8 cellular contexts compared by ENCODE assay signal in the genomic region with DNA sequence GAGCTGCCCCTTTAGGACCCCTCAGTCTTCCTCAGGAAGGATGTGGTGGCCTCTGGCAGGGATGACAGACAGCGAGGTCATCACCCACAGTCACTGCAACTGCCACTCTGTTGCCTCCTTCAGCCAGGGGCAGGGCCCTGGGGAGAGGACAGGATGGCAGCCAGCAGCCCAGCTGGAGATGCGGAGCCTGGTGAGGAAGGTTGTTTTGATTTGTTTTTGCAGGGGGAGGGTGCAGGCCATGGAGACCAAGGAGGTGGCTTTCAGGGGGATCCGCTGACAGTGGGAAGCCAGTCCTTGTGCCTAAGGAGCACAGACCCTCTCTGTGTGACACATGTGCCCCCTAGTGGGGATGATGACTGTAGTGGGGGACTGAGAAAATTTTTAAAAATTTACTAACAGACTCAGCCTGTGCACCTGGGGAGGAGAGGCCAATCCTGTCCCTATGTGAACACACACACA. TPM values are rescaled to one million over a fixed set of nuclear protein-coding genes. Genes with fewer than 3 reads are reported as not detected.
DNase-seq lines count a peak whose midpoint lies in the region; ATAC-seq, FAIRE-seq and TF ChIP-seq lines count a peak whose summit lies in the region.

No MANE protein-coding gene starts in this region.

- no CpG with 5 or more reads among the region's 3 CpGs for WGBS in H9 (ENCODE audit: extremely low coverage, insufficient read length, low lambda C conversion rate)
- WGBS in pancreas, 2 donors, result 41 to 47% methylated on average over 3 of the region's 3 CpGs

- H3K4me1 ChIP-seq in H9 (ENCODE audit: insufficient read depth, low read length), result no peaks in the 10 kb centered on the region; the same call in 1 of the 2 replicates
- H3K4me1 ChIP-seq in Panc1 (ENCODE audit: control insufficient read depth, insufficient read depth, low read length), result peaks cover 32% of the 10 kb centered on the region
- H3K4me1 ChIP-seq in pancreas, result peaks cover 19 to 36% (median 33%) of the 10 kb centered on the region in 3 donors

- POLR2A ChIA-PET in Panc1 (lab: Charles Lee), result interaction anchor here (0.6 kb wide), 1 partner anchor 181 kb away, joined by 4 read pairs; no protein-coding TSS in a partner anchor

- no peak overlapping the region for H4K8ac ChIP-seq in H9 (replicated peaks; ENCODE audit: insufficient read length, low read depth, low read length)

- intact Hi-C loops in CD14-positive monocyte (cut with micrococcal nuclease) (no loop called here), Panc1 (cut with micrococcal nuclease; ENCODE audit: unreplicated experiment) (loop anchor here (1.0 kb wide), 1 partner anchor 24 kb away; no protein-coding TSS in a partner anchor), pancreas (cut with DNase I) (no loop called here)

- ATAC-seq in Panc1 (peak; percentile 86), pancreas (peak; percentile 27 to 72 (median 62)), HG03469 (IDR thresholded peaks at IDR 0.05; ENCODE audit: unreplicated experiment) (no peak)

- no peak overlapping the region for H3T11ph ChIP-seq in H9 (ENCODE audit: low read length)

- H3K14ac ChIP-seq in H9 (ENCODE audit: insufficient read depth, low read length), result no peak overlapping the region

- no peak overlapping the region for H2BK15ac ChIP-seq in H9 (ENCODE audit: low read depth, low read length)

- H3K36me3 Mint-ChIP-seq in CD14-positive monocyte (no peaks in the 10 kb centered on the region), H9 (ENCODE audit: insufficient read depth in 1 of 3, low read depth in 3 of 3) (no peaks in the 10 kb centered on the region; a peak in 1 of 7 replicates)

- H3K23me2 ChIP-seq in H9 (ENCODE audit: insufficient read length, low read depth, low read length, poor library complexity, severe bottlenecking), result no peaks in the 10 kb centered on the region

- H3K4me1 Mint-ChIP-seq in CD14-positive monocyte (peaks cover 24% of the 10 kb centered on the region), H9 (peaks cover 20 to 26% of the 10 kb centered on the region in 2 experiments)

- H2BK20ac ChIP-seq in H9 (ENCODE audit: low read depth, low read length, poor library complexity, severe bottlenecking), result no peak overlapping the region

- H3K27ac ChIP-seq in H9 (ENCODE audit: insufficient read length, low read depth, low read length), result no peak overlapping the region
- peak overlapping the region; percentile 36; the same call in 1 of the 2 replicates for H3K27ac ChIP-seq in Panc1 (ENCODE audit: low read length)
- peak overlapping the region; percentile 31 to 62 (median 52) for H3K27ac ChIP-seq in pancreas

- in situ Hi-C loops in Panc1 (cut with HindIII; ENCODE audit: low pct_unique_long_range_greater_than_20kb, low sequenced_read_pairs), result no loop called here

- no peaks in the 10 kb centered on the region for H3K79me2 ChIP-seq in H9 (ENCODE audit: insufficient read depth, low read length)

- H3K4me3 ChIP-seq in Panc1 (ENCODE audit: low read depth in 2 of 2, low read length in 2 of 2) (no peak overlapping the region), pancreas (no peak overlapping the region)

- no peak overlapping the region for H3K4me2 ChIP-seq in H9 (ENCODE audit: insufficient read depth, insufficient read length, low read length)

- H3K56ac ChIP-seq in H9 (ENCODE audit: insufficient read length, low read depth, low read length), result no peak overlapping the region

- H3K27me3 ChIP-seq in H9 (ENCODE audit: insufficient read depth, low read length) (no peaks in the 10 kb centered on the region), Panc1 (ENCODE audit: control insufficient read depth, insufficient read depth, low read length) (no peaks in the 10 kb centered on the region), pancreas (no peaks in the 10 kb centered on the region)

- no peak overlapping the region for H3K9ac ChIP-seq in H9 (ENCODE audit: extremely low read depth, insufficient read length, low read length)

- H2BK5ac ChIP-seq in H9 (ENCODE audit: insufficient read length, low read length), result no peak overlapping the region

- TF ChIP-seq CTCF in CD14-positive monocyte (IDR thresholded peaks at IDR 0.05) (peak; percentile 51), H9 (conservative IDR thresholded peaks at IDR 0.05) (peak; percentile 77), Panc1 (IDR thresholded peaks at IDR 0.05) (peak; percentile 92), pancreas (IDR thresholded peaks at IDR 0.05) (peak in 2 of 4 donors; percentile 22 to 38)

- H3K4me3 Mint-ChIP-seq in CD14-positive monocyte (no peak overlapping the region), H9 (no peak overlapping the region)

- H3K9me3 ChIP-seq in H9 (ENCODE audit: control insufficient read depth, low read depth, low read length) (no peaks in the 10 kb centered on the region), Panc1 (ENCODE audit: control insufficient read depth, insufficient read depth, low read depth, low read length) (no peaks in the 10 kb centered on the region), pancreas (no peaks in the 10 kb centered on the region)

- H3K18ac ChIP-seq in H9 (ENCODE audit: insufficient read length, low read depth, low read length), result no peak overlapping the region

- BruUV-seq in Panc1 (replicated peaks; lab: Mats Ljungman, UMichigan), result no TSS peak

- H4K91ac ChIP-seq in H9 (ENCODE audit: insufficient read length, low read depth, low read length), result no peak overlapping the region

- H3K23ac ChIP-seq in H9 (ENCODE audit: insufficient read length, low read depth, low read length), result no peak overlapping the region

- H3K79me1 ChIP-seq in H9 (ENCODE audit: insufficient read depth, low read depth, low read length, poor library complexity, severe bottlenecking), result no peaks in the 10 kb centered on the region

- H3K9me3 Mint-ChIP-seq in CD14-positive monocyte (peaks cover 0 to 2% (median 0%) of the 10 kb centered on the region in 7 donors), H9 (no peaks in the 10 kb centered on the region)

- CTCF ChIA-PET in Panc1 (lab: Charles Lee), result interaction anchor here (0.6 to 2.2 kb wide), 4 partner anchors 11 to 121 kb away, joined by 5 to 11 read pairs (median 8); no protein-coding TSS in a partner anchor

- H2BK120ac ChIP-seq in H9 (ENCODE audit: low read depth, low read length, poor library complexity, severe bottlenecking), result no peak overlapping the region

- H3K36me3 ChIP-seq in Panc1 (ENCODE audit: control insufficient read depth, insufficient read depth, low read length) (no peaks in the 10 kb centered on the region), pancreas (no peaks in the 10 kb centered on the region)

- H2AFZ ChIP-seq in H9 (ENCODE audit: low read length), result no peak overlapping the region

- no peak overlapping the region for H3K27ac Mint-ChIP-seq in CD14-positive monocyte
- H3K27ac Mint-ChIP-seq in H9, result no peak overlapping the region

- H4K20me1 ChIP-seq in H9 (ENCODE audit: control insufficient read depth, insufficient read depth, insufficient read length), result no peaks in the 10 kb centered on the region

- H3K27me3 Mint-ChIP-seq in CD14-positive monocyte (ENCODE audit: low read depth in 3 of 3) (peaks cover 23 to 36% (median 26%) of the 10 kb centered on the region in 3 donors), H9 (ENCODE audit: low read depth) (peaks cover 11% of the 10 kb centered on the region)

- no peak overlapping the region for H2BK12ac ChIP-seq in H9 (ENCODE audit: insufficient read length, low read depth, low read length)

- no peak for DNase-seq in CD14-positive monocyte (ENCODE audit: low spot score)
- peak; percentile 75 for DNase-seq in H9
- DNase-seq in Panc1 (ENCODE audit: low read depth, low spot score), result no peak
- peak; percentile 37 for DNase-seq in activated naive CD4-positive, alpha-beta T cell treated with Interleukin-2 at 50 U/mL for 16 hours
- DNase-seq in germinal center (ENCODE audit: low spot score), result peak; percentile 65
- peak in 3 of 6 donors; percentile 31 to 57 (median 45) for DNase-seq in pancreas
- no peak for DNase-seq in COLO829 (ENCODE audit: low spot score)

- H4K5ac ChIP-seq in H9 (ENCODE audit: insufficient read length, low read depth, low read length), result no peak overlapping the region

- no peak for FAIRE-seq in pancreas (lab: Jason Lieb, UNC)

- no peak overlapping the region for H2AK5ac ChIP-seq in H9 (ENCODE audit: insufficient read length, low read length)

- H3K4ac ChIP-seq in H9 (ENCODE audit: low read depth, low read length), result no peak overlapping the region

RNA-seq across cellular contexts. Expression of a gene that starts 7.4 kb away (rescaled TPM):
- polyA plus RNA-seq in CD14-positive monocyte (not detected), pancreas (1 to 10 TPM; 5.2 to 7.3 TPM)
- total RNA-seq in H9 (2021) (0.42 and 0.46 TPM in 2 replicates), Panc1 (2021; ENCODE audit: unreplicated experiment) (0.54 TPM), pancreas (1 to 10 TPM in 2 of 6 donors, under 1 TPM in 4; 0.55 to 3.0 (median 0.84) TPM)
- 1.6 TPM for polyA plus RNA-seq in Panc1 (2012; ENCODE audit: insufficient read length)

RNA-seq across cellular contexts. Expression of a gene that starts 9.7 kb away (rescaled TPM):
- polyA plus RNA-seq in CD14-positive monocyte (not detected), pancreas (10 to 100 TPM in 1 of 2 donors, 1 to 10 TPM in 1; 9.8 to 10.3 TPM)
- total RNA-seq in H9 (2021) (2.4 and 2.8 TPM in 2 replicates), Panc1 (2021; ENCODE audit: unreplicated experiment) (6.0 TPM), pancreas (10 to 100 TPM in 1 of 6 donors, 1 to 10 TPM in 5; 2.6 to 15.7 (median 6.5) TPM)
- 16.3 TPM for polyA plus RNA-seq in Panc1 (2012; ENCODE audit: insufficient read length)

RNA-seq across cellular contexts. Expression of a gene that starts 38.4 kb away (rescaled TPM):
- 10 to 100 TPM in 1 of 2 donors, 1 to 10 TPM in 1; 8.3 to 11.8 TPM for polyA plus RNA-seq in CD14-positive monocyte
- 0.37 and 0.46 TPM in 2 replicates for total RNA-seq in H9 (2021)
- total RNA-seq in Panc1 (2021; ENCODE audit: unreplicated experiment), result 23.0 TPM
- polyA plus RNA-seq in Panc1 (2012; ENCODE audit: insufficient read length), result 26.2 TPM
- 10 to 100 TPM in 1 of 6 donors, 1 to 10 TPM in 5; 5.0 to 11.4 (median 5.9) TPM for total RNA-seq in pancreas
- polyA plus RNA-seq in pancreas, result 10 to 100 TPM in 1 of 2 donors, 1 to 10 TPM in 1; 8.1 to 15.0 TPM

RNA-seq across cellular contexts. Expression of a gene that starts 46.0 kb away (rescaled TPM):
- polyA plus RNA-seq in CD14-positive monocyte (10 to 100 TPM; 36.9 to 68.6 TPM), pancreas (10 to 100 TPM; 18.0 to 41.8 TPM)
- total RNA-seq in H9 (2021) (17.1 and 19.7 TPM in 2 replicates), Panc1 (2021; ENCODE audit: unreplicated experiment) (67.8 TPM), pancreas (10 to 100 TPM; 19.0 to 50.1 (median 22.4) TPM)
- polyA plus RNA-seq in Panc1 (2012; ENCODE audit: insufficient read length), result 77.4 TPM

Comparison
In these comparisons a context has a peak if more than half of its experiments do, and no peak if none do; other contexts are left out.
1. DNase-seq: peak in H9 (single experiment), activated naive CD4-positive, alpha-beta T cell treated with Interleukin-2 at 50 U/mL for 16 hours (single experiment) and germinal center (single experiment); none in CD14-positive monocyte (single experiment), Panc1 (single experiment) and COLO829 (single experiment).